In genomic region chr19:17165715-17166114, GRCh38 we compare ENCODE assay signal across 29 cellular contexts.
"Had no signal": no experiment of that assay in that cellular context is flagged by ENCODE, and none has a peak within 500 bp of the region (broad histone marks: within the 10 kb centered on the region; RNA-seq: fewer than 3 reads in every experiment).

No MANE protein-coding gene starts in this region.

- H3K27ac ChIP-seq: colonic mucosa, coronary artery, dorsolateral prefrontal cortex, epithelial cell of prostate, esophagus muscularis mucosa, esophagus squamous epithelium, foreskin keratinocyte, gastrocnemius medialis, gastroesophageal sphincter had no signal

- FAIRE-seq: colon, endometrium, endothelial cell of umbilical vein, frontal cortex had no signal

- H3K27ac Mint-ChIP-seq: dendritic cell treated with granulocyte-macrophage colony-stimulating factor and Interleukin-4, amounts not matched to agents 40 ng/mL and 50 ng/mL, for 4 days; endodermal cell had no signal

- H3K27me3 Mint-ChIP-seq: dendritic cell treated with granulocyte-macrophage colony-stimulating factor and Interleukin-4, amounts not matched to agents 40 ng/mL and 50 ng/mL, for 4 days; effector memory CD8-positive, alpha-beta T cell had no signal

- H3K27me3 ChIP-seq: colonic mucosa, dorsolateral prefrontal cortex, esophagus muscularis mucosa, esophagus squamous epithelium, foreskin keratinocyte, gastrocnemius medialis, gastroesophageal sphincter, heart left ventricle, heart right ventricle had no signal

- H3K4me1 ChIP-seq: colonic mucosa, esophagus muscularis mucosa, esophagus squamous epithelium, foreskin keratinocyte, gastrocnemius medialis, gastroesophageal sphincter, heart left ventricle, heart right ventricle had no signal

- H3K4me3 ChIP-seq: colonic mucosa, coronary artery, dorsolateral prefrontal cortex, esophagus muscularis mucosa, esophagus squamous epithelium, gastrocnemius medialis, gastroesophageal sphincter, heart left ventricle, heart right ventricle had no signal

- ATAC-seq: effector memory CD8-positive, alpha-beta T cell; esophagus mucosa; foreskin keratinocyte; gastrocnemius medialis; gastroesophageal sphincter; heart left ventricle; heart right ventricle had no signal

- H3K9me3 Mint-ChIP-seq: dendritic cell treated with granulocyte-macrophage colony-stimulating factor and Interleukin-4, amounts not matched to agents 40 ng/mL and 50 ng/mL, for 4 days; effector memory CD8-positive, alpha-beta T cell had no signal

- H3K9me3 ChIP-seq: colonic mucosa, gastrocnemius medialis had no signal

- H3K4me3 Mint-ChIP-seq: dendritic cell treated with granulocyte-macrophage colony-stimulating factor and Interleukin-4, amounts not matched to agents 40 ng/mL and 50 ng/mL, for 4 days; effector memory CD8-positive, alpha-beta T cell; endodermal cell had no signal

- H3K4me1 Mint-ChIP-seq: endodermal cell had no signal

- DNase-seq: colonic mucosa; cortex of kidney; dermis blood vessel endothelial cell; dorsolateral prefrontal cortex; effector CD4-positive, alpha-beta T cell; effector CD8-positive, alpha-beta T cell; effector memory CD4-positive, alpha-beta T cell; effector memory CD8-positive, alpha-beta T cell; endodermal cell; erythroblast; esophagus squamous epithelium; foreskin fibroblast; foreskin keratinocyte; foreskin melanocyte; gastrocnemius medialis; glutamatergic neuron; head of caudate nucleus; heart left ventricle; heart right ventricle had no signal
